In the genomic region with DNA sequence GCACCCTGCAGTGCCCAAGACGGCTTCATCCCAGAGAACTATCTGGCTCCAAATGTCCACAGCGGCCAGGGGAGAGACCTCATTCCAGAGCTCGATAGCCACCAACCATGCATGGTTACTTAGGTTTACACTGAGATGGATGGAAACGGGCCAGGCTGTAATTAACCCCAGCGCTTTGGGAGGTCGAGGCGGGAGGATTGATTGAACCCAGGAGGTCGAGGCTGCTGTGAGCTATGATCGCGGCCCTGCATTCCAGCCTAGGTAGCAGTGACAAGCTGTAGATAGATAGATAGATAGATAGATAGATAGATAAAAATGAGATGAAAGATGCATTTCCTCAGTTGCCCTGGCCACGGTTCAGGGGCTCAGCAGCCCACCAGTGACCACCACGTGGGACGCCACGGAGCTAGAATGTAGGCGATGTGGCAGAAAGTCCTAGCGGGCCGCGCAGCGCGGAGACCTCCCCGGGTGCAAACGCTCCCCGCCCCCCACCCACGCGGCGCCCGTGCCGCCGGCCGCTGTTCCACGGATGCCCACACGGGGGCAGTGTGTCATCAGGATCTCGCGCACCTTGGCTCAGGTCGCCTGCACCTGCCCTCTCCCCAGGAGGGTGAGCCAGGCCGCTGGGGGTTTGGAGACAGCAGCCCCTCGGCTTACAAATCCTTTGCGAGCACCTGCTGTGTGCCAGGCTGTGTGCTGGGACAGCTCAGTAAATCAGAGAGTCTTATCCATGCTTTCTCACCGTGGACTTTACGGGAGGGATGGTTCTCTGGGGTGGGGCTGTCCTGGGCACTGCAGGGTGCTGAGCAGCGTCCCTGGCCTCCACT, we compare ENCODE assay signal across 8 cellular contexts. TPM values are rescaled to one million over a fixed set of nuclear protein-coding genes. Genes with fewer than 3 reads are reported as not detected.
DNase-seq lines count a peak whose midpoint lies in the region; ATAC-seq, FAIRE-seq and TF ChIP-seq lines count a peak whose summit lies in the region.

No MANE protein-coding gene starts in this region.

- peak; percentile 85 for TF ChIP-seq CTCF in CD8-positive, alpha-beta T cell (IDR thresholded peaks at IDR 0.05)
- TF ChIP-seq CTCF in keratinocyte (optimal IDR thresholded peaks at IDR 0.05 in 1 of 3, IDR thresholded peaks at IDR 0.05 in 1 of 3, conservative IDR thresholded peaks at IDR 0.05 in 1 of 3; ENCODE audit: extremely low read depth in 1 of 3, insufficient read depth in 2 of 3, low read length in 3 of 3): peak; percentile 76 to 98 (median 96)

- no peak for FAIRE-seq in keratinocyte (lab: Jason Lieb, UNC)

- ATAC-seq in CD8-positive, alpha-beta T cell: peak; percentile 100
- peak; percentile 99 for ATAC-seq in T-helper 17 cell
- no peak for ATAC-seq in HG03175 (IDR thresholded peaks at IDR 0.05; ENCODE audit: unreplicated experiment)
- no peak for ATAC-seq in HG02763 (IDR thresholded peaks at IDR 0.05; ENCODE audit: unreplicated experiment)

- H3K36me3 ChIP-seq in CD8-positive, alpha-beta T cell (ENCODE audit: insufficient read depth, low read length): no peaks in the 10 kb centered on the region
- H3K36me3 ChIP-seq in HUES6 (ENCODE audit: control insufficient read depth, insufficient read depth, low read length) (no peaks in the 10 kb centered on the region), keratinocyte (ENCODE audit: control insufficient read depth in 2 of 2, extremely low read depth in 1 of 2, insufficient read depth in 2 of 2, low read length in 2 of 2) (no peaks in the 10 kb centered on the region)

- no peak overlapping the region for H3K27ac ChIP-seq in CD8-positive, alpha-beta T cell (ENCODE audit: low read depth, low read length)
- H3K27ac ChIP-seq in HUES6 (ENCODE audit: low read depth, low read length): no peak overlapping the region
- H3K27ac ChIP-seq in keratinocyte (ENCODE audit: control insufficient read depth, insufficient read depth, low read length): no peak overlapping the region

- peaks cover 2% of the 10 kb centered on the region for H3K4me1 Mint-ChIP-seq in CD8-positive, alpha-beta T cell (ENCODE audit: low read depth)
- peaks cover 2% of the 10 kb centered on the region for H3K4me1 Mint-ChIP-seq in T-helper 17 cell

- H3K27me3 Mint-ChIP-seq in CD8-positive, alpha-beta T cell (ENCODE audit: low read depth): no peaks in the 10 kb centered on the region
- no peaks in the 10 kb centered on the region for H3K27me3 Mint-ChIP-seq in T-helper 17 cell

- peak overlapping the region; percentile 53 for H3K4me2 ChIP-seq in keratinocyte (ENCODE audit: control insufficient read depth, extremely low read depth, insufficient read depth, low read depth, low read length)

- H3K27me3 ChIP-seq in CD8-positive, alpha-beta T cell (ENCODE audit: insufficient read depth, low read length): no peaks in the 10 kb centered on the region
- H3K27me3 ChIP-seq in HUES6 (ENCODE audit: control insufficient read depth, insufficient read depth, low read length) (peaks cover 12% of the 10 kb centered on the region), keratinocyte (ENCODE audit: control insufficient read depth, extremely low read depth, insufficient read depth, low read length) (no peaks in the 10 kb centered on the region)

- H3K9ac ChIP-seq in HUES6 (ENCODE audit: low read length): no peak overlapping the region
- H3K9ac ChIP-seq in keratinocyte (ENCODE audit: control insufficient read depth, extremely low read depth, insufficient read depth, low read length): no peak overlapping the region

- H3K9me3 Mint-ChIP-seq in CD8-positive, alpha-beta T cell: no peaks in the 10 kb centered on the region

- intact Hi-C loops in CD8-positive, alpha-beta T cell (cut with DNase I, micrococcal nuclease): loop anchor here (1.0 to 5.0 kb wide), 6 partner anchors 15 to 136 kb away; no protein-coding TSS in a partner anchor

- H3K79me2 ChIP-seq in keratinocyte (ENCODE audit: control insufficient read depth, insufficient read depth, low read length): no peaks in the 10 kb centered on the region

- CTCF ChIA-PET in CD8-positive, alpha-beta T cell (lab: Charles Lee): interaction anchor here (0.6 to 10.9 kb wide), 25 partner anchors 9 to 125 kb away, joined by 3 to 229 read pairs (median 5); partner anchors contain the start of gene TLE5

- H3K4me3 ChIP-seq in CD8-positive, alpha-beta T cell (ENCODE audit: low read depth, low read length): no peak overlapping the region
- H3K4me3 ChIP-seq in HUES6 (ENCODE audit: low read depth, low read length): peak overlapping the region; percentile 45
- peak overlapping the region in 1 of 3 experiments; percentile 36 for H3K4me3 ChIP-seq in keratinocyte (ENCODE audit: control insufficient read depth in 2 of 3, extremely low read depth in 1 of 3, insufficient read depth in 2 of 3, low read depth in 1 of 3, low read length in 3 of 3)

- no peak overlapping the region for H3K4me3 Mint-ChIP-seq in CD8-positive, alpha-beta T cell
- H3K4me3 Mint-ChIP-seq in T-helper 17 cell: no peak overlapping the region

- no peak overlapping the region for H2AFZ ChIP-seq in keratinocyte (ENCODE audit: control insufficient read depth, low read length)

- dilution Hi-C loops in keratinocyte (cut with MboI; ENCODE audit: extremely low pct_ligation_motif_present, low sequenced_read_pairs): no loop called here

- H3K9me1 ChIP-seq in keratinocyte (ENCODE audit: control insufficient read depth, extremely low read depth, insufficient read depth, low read length): no peaks in the 10 kb centered on the region

- peak; percentile 58 to 89 (median 78) for DNase-seq in CD8-positive, alpha-beta T cell
- DNase-seq in T-helper 17 cell: peak; percentile 68 to 78 (median 70)
- peak; percentile 73 for DNase-seq in astrocyte of the hippocampus (ENCODE audit: low read depth, low spot score)
- DNase-seq in keratinocyte (ENCODE audit: low read depth, low spot score): no peak
- peak; percentile 80 for DNase-seq in stimulated activated CD4-positive, alpha-beta T cell treated with anti-CD3 and anti-CD28 coated beads, Interleukin-4, amount 100 ng/mL, for 24 hours

- no peaks in the 10 kb centered on the region for H4K20me1 ChIP-seq in keratinocyte (ENCODE audit: control insufficient read depth, extremely low read depth, insufficient read depth, low read length)

- H3K27ac Mint-ChIP-seq in CD8-positive, alpha-beta T cell: no peak overlapping the region
- H3K27ac Mint-ChIP-seq in T-helper 17 cell: peak overlapping the region; percentile 47

- H3K9me3 ChIP-seq in CD8-positive, alpha-beta T cell (ENCODE audit: low read length): no peaks in the 10 kb centered on the region
- H3K9me3 ChIP-seq in HUES6 (ENCODE audit: control insufficient read depth, insufficient read depth, low read depth, low read length): no peaks in the 10 kb centered on the region
- H3K9me3 ChIP-seq in T-helper 17 cell (ENCODE audit: control insufficient read depth, low read length, poor library complexity, severe bottlenecking): no peaks in the 10 kb centered on the region
- H3K9me3 ChIP-seq in keratinocyte (ENCODE audit: control insufficient read depth, low read depth, low read length): no peaks in the 10 kb centered on the region

- peaks cover 10% of the 10 kb centered on the region for H3K4me1 ChIP-seq in CD8-positive, alpha-beta T cell (ENCODE audit: insufficient read depth, low read length)
- peaks cover 3% of the 10 kb centered on the region; the same call in 1 of the 2 replicates for H3K4me1 ChIP-seq in HUES6 (ENCODE audit: control insufficient read depth, insufficient read depth, low read length)
- peaks cover 3% of the 10 kb centered on the region for H3K4me1 ChIP-seq in keratinocyte (ENCODE audit: control insufficient read depth, extremely low read depth, insufficient read depth, low read length)

- H3K36me3 Mint-ChIP-seq in CD8-positive, alpha-beta T cell: no peaks in the 10 kb centered on the region
- no peaks in the 10 kb centered on the region for H3K36me3 Mint-ChIP-seq in T-helper 17 cell (ENCODE audit: low read depth)

- POLR2A ChIA-PET in CD8-positive, alpha-beta T cell (lab: Charles Lee): interaction anchor here (1.0 to 1.4 kb wide), 3 partner anchors 18 to 125 kb away, joined by 3 read pairs; no protein-coding TSS in a partner anchor

RNA-seq across cellular contexts. Expression of gene TLE5, which starts 13.5 kb away (rescaled TPM):
- total RNA-seq in CD8-positive, alpha-beta T cell: 100 to 1,000 TPM; 637 to 677 TPM
- 100 to 1,000 TPM; 869 to 906 TPM for total RNA-seq in T-helper 17 cell
- polyA plus RNA-seq in keratinocyte: 249 to 337 TPM (median 316 TPM) in 3 replicates
- 171 TPM for polyA plus RNA-seq in keratinocyte (2011; ENCODE audit: low read depth)
- polyA plus RNA-seq in keratinocyte (2011; cell fraction: cytosol; rRNA removed): 305 and 467 TPM in 2 replicates
- 152 and 214 TPM in 2 replicates for polyA plus RNA-seq in keratinocyte (2011; cell fraction: nucleus; rRNA removed)
- polyA plus RNA-seq in keratinocyte (2012; ENCODE audit: low replicate concordance): 144 and 286 TPM in 2 replicates
- polyA minus RNA-seq in keratinocyte: 324 to 462 TPM (median 417 TPM) in 3 replicates
- 635 TPM for polyA minus RNA-seq in keratinocyte (2011; cell fraction: cytosol; rRNA and poly(A)+ RNA removed)
- polyA minus RNA-seq in keratinocyte (2011; cell fraction: nucleus; rRNA and poly(A)+ RNA removed): 62.3 and 73.5 TPM in 2 replicates

RNA-seq across cellular contexts. Expression of gene GNA11, which starts 18.3 kb away (rescaled TPM):
- 1 to 10 TPM; 2.3 to 2.6 TPM for total RNA-seq in CD8-positive, alpha-beta T cell
- 1 to 10 TPM in 1 of 2 donors, under 1 TPM in 1; 0.85 to 1.6 TPM for total RNA-seq in T-helper 17 cell
- polyA plus RNA-seq in keratinocyte: 12.7 to 47.8 TPM (median 17.6 TPM) in 3 replicates
- polyA plus RNA-seq in keratinocyte (2011; ENCODE audit: low read depth): 5.3 TPM
- 23.6 and 40.7 TPM in 2 replicates for polyA plus RNA-seq in keratinocyte (2011; cell fraction: cytosol; rRNA removed)
- 30.7 and 37.7 TPM in 2 replicates for polyA plus RNA-seq in keratinocyte (2011; cell fraction: nucleus; rRNA removed)
- polyA plus RNA-seq in keratinocyte (2012; ENCODE audit: low replicate concordance): 30.2 and 62.2 TPM in 2 replicates
- 28.8 to 128 TPM (median 38.1 TPM) in 3 replicates for polyA minus RNA-seq in keratinocyte
- polyA minus RNA-seq in keratinocyte (2011; cell fraction: cytosol; rRNA and poly(A)+ RNA removed): 40.5 TPM
- polyA minus RNA-seq in keratinocyte (2011; cell fraction: nucleus; rRNA and poly(A)+ RNA removed): 17.4 and 19.7 TPM in 2 replicates

RNA-seq across cellular contexts. Expression of gene TLE2, which starts 46.7 kb away (rescaled TPM):
- 10 to 100 TPM; 12.1 to 15.4 TPM for total RNA-seq in CD8-positive, alpha-beta T cell
- total RNA-seq in T-helper 17 cell: 10 to 100 TPM in 1 of 2 donors, 1 to 10 TPM in 1; 9.5 to 13.1 TPM
- polyA plus RNA-seq in keratinocyte: 0.70 to 1.0 TPM (median 0.88 TPM) in 3 replicates
- 0.94 TPM for polyA plus RNA-seq in keratinocyte (2011; ENCODE audit: low read depth)
- 0.36 and 0.97 TPM in 2 replicates for polyA plus RNA-seq in keratinocyte (2011; cell fraction: cytosol; rRNA removed)
- polyA plus RNA-seq in keratinocyte (2011; cell fraction: nucleus; rRNA removed): 1.2 and 2.3 TPM in 2 replicates
- 0.82 and 1.4 TPM in 2 replicates for polyA plus RNA-seq in keratinocyte (2012; ENCODE audit: low replicate concordance)
- polyA minus RNA-seq in keratinocyte: 0.63 to 2.2 TPM (median 0.90 TPM) in 3 replicates
- polyA minus RNA-seq in keratinocyte (2011; cell fraction: cytosol; rRNA and poly(A)+ RNA removed): 7.5 TPM
- polyA minus RNA-seq in keratinocyte (2011; cell fraction: nucleus; rRNA and poly(A)+ RNA removed): 0.95 and 1.2 TPM in 2 replicates

Comparison
In these comparisons a context has a peak if more than half of its experiments do, and no peak if none do; other contexts are left out.
1. ATAC-seq: peak in CD8-positive, alpha-beta T cell (single experiment) and T-helper 17 cell (single experiment); none in HG03175 (single experiment) and HG02763 (single experiment).